ENCODE assay signal across 30 cellular contexts in the genomic region with DNA sequence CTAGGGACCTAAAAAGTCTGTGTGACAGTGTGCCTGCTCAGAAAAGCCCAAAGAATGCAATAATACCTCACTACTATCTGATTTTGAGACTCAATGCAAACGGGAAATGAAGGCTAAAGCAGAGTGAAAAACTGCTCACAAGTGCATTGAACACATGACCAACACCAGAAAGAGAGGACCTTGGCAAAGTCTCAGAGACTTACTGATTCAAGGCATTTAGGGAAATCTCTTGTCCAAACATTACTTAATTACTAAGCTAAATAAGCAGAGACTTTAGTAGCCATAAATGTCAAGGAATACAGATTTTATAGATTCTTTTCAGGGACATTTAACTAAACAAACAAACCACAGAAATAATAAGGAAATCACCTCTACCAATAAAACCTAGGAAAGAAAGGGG.
"Had no signal": no experiment of that assay in that cellular context is flagged by ENCODE, and none has a peak within 500 bp of the region (broad histone marks: within the 10 kb centered on the region; RNA-seq: fewer than 3 reads in every experiment).

No MANE protein-coding gene starts in this region.

- H3K4me1 Mint-ChIP-seq: activated CD4-positive, alpha-beta T cell treated with anti-CD3 and anti-CD28 coated beads, Interleukin-2, amount 10 ng/mL, durations not matched to agents 24 days and 14 days had no signal

- H3K27me3 Mint-ChIP-seq: activated CD4-positive, alpha-beta T cell treated with anti-CD3 and anti-CD28 coated beads, Interleukin-2, amount 10 ng/mL, durations not matched to agents 24 days and 14 days; activated CD8-positive, alpha-beta T cell treated with anti-CD3 and anti-CD28 coated beads for 36 hours had no signal

- DNase-seq: activated CD4-positive, alpha-beta T cell treated with anti-CD3 and anti-CD28 coated beads, Interleukin-2, amount 10 ng/mL, durations not matched to agents 24 days and 14 days; activated CD4-positive, alpha-beta T cell treated with anti-CD3 and anti-CD28 coated beads, Interleukin-2, amount 50 U/mL, for 4 hours; activated CD8-positive, alpha-beta memory T cell treated with anti-CD3 and anti-CD28 coated beads, Interleukin-2, amount 50 U/mL, for 4 hours; activated CD8-positive, alpha-beta T cell treated with anti-CD3 and anti-CD28 coated beads for 36 hours; activated gamma-delta T cell treated with Interleukin-2 at 50 U/mL for 16 hours; activated naive CD4-positive, alpha-beta T cell treated with anti-CD3 and anti-CD28 coated beads for 36 hours; activated T-cell treated with anti-CD3 and anti-CD28 coated beads for 4 hours; activated T-cell treated with anti-CD3 and anti-CD28 coated beads, Interleukin-2, amount 50 U/mL, for 4 hours; adrenal gland; brain microvascular endothelial cell; central memory CD4-positive, alpha-beta T cell; Kasumi-1; NCI-H1105 treated with DMSO at 0.1 percent for 48 hours; NCI-H1436; NCI-H1694; NCI-H1930; NCI-H2081 treated with DMSO at 0.1 percent for 48 hours; NCI-H226; NCI-H446 treated with DMSO at 0.1 percent for 48 hours; NCI-H524; NK-92 treated with Interleukin-12 subunit alpha and Interleukin-12 subunit beta, amount 100 ng/mL, for 24 hours; OCI-M1; SHP77 had no signal

- H3K4me3 ChIP-seq: adrenal gland, SJCRH30, SK-N-MC had no signal

- ATAC-seq: activated CD8-positive, alpha-beta T cell treated with anti-CD3 and anti-CD28 coated beads for 36 hours; activated naive CD4-positive, alpha-beta T cell treated with anti-CD3 and anti-CD28 coated beads, Interleukin-2, amount 50 U/mL, for 72 hours; activated T-cell treated with anti-CD3 and anti-CD28 coated beads, Interleukin-2, amount 50 U/mL, for 4 hours; Panc1 had no signal

- H3K36me3 Mint-ChIP-seq: activated naive CD4-positive, alpha-beta T cell treated with anti-CD3 and anti-CD28 coated beads, Interleukin-2, amount 50 U/mL, for 72 hours had no signal

- H3K9me3 Mint-ChIP-seq: activated T-helper 1 cell treated with anti-CD3 and anti-CD28 coated beads, Interleukin-12 subunit alpha, Interleukin-12 subunit beta, Interleukin-2, Interleukin-4 antibody, amounts not matched to agents 30 ng/mL and 10 ng/mL and 1 ng/mL, durations not matched to agents 14 hours and 24 hours and 36 hours; T-helper 1 cell treated with Interleukin-12 subunit alpha and Interleukin-12 subunit beta and Interleukin-4 antibody, amounts not matched to agents 30 μg/mL and 1 μg/mL, for 36 hours had no signal

- H3K4me3 Mint-ChIP-seq: activated CD4-positive, alpha-beta T cell treated with anti-CD3 and anti-CD28 coated beads, Interleukin-2, amount 10 ng/mL, durations not matched to agents 24 days and 14 days; activated CD8-positive, alpha-beta T cell treated with anti-CD3 and anti-CD28 coated beads for 36 hours; activated naive CD4-positive, alpha-beta T cell treated with anti-CD3 and anti-CD28 coated beads for 36 hours; activated T-cell treated with anti-CD3 and anti-CD28 coated beads, Interleukin-2, amount 50 U/mL, for 4 hours; activated T-helper 1 cell treated with anti-CD3 and anti-CD28 coated beads, Interleukin-12 subunit alpha, Interleukin-12 subunit beta, Interleukin-2, Interleukin-4 antibody, amounts not matched to agents 30 ng/mL and 10 ng/mL and 1 ng/mL, durations not matched to agents 14 hours and 24 hours and 36 hours; T-helper 1 cell treated with Interleukin-12 subunit alpha and Interleukin-12 subunit beta and Interleukin-4 antibody, amounts not matched to agents 30 μg/mL and 1 μg/mL, for 36 hours; T-helper 2 cell treated with Interferon-gamma antibody and Interleukin-4, amounts not matched to agents 5 μg/mL and 100 μg/mL, for 36 hours had no signal

- H3K27ac Mint-ChIP-seq: activated CD4-positive, alpha-beta T cell treated with anti-CD3 and anti-CD28 coated beads, Interleukin-2, amount 10 ng/mL, durations not matched to agents 24 days and 14 days; activated CD8-positive, alpha-beta T cell treated with anti-CD3 and anti-CD28 coated beads for 36 hours; activated naive CD4-positive, alpha-beta T cell treated with anti-CD3 and anti-CD28 coated beads for 36 hours; activated naive CD4-positive, alpha-beta T cell treated with anti-CD3 and anti-CD28 coated beads, Interleukin-2, amount 50 U/mL, for 72 hours; activated T-helper 1 cell treated with anti-CD3 and anti-CD28 coated beads, Interleukin-12 subunit alpha, Interleukin-12 subunit beta, Interleukin-2, Interleukin-4 antibody, amounts not matched to agents 30 ng/mL and 10 ng/mL and 1 ng/mL, durations not matched to agents 14 hours and 24 hours and 36 hours; T-helper 1 cell treated with Interleukin-12 subunit alpha and Interleukin-12 subunit beta and Interleukin-4 antibody, amounts not matched to agents 30 μg/mL and 1 μg/mL, for 36 hours; T-helper 2 cell treated with Interferon-gamma antibody and Interleukin-4, amounts not matched to agents 5 μg/mL and 100 μg/mL, for 36 hours had no signal
